In genomic region chr2:241197947-241198346, GRCh38 we compare ENCODE assay signal across 26 cellular contexts. TPM values are rescaled to one million over a fixed set of nuclear protein-coding genes. Genes with fewer than 3 reads are reported as not detected.
A peak's percentile ranks its signal among the peaks of the same experiment; 100 is the strongest.
DNase-seq lines count a peak whose midpoint lies in the region; ATAC-seq, FAIRE-seq and TF ChIP-seq lines count a peak whose summit lies in the region.
"Had no signal": no experiment of that assay in that cellular context is flagged by ENCODE, and none has a peak within 500 bp of the region (broad histone marks: within the 10 kb centered on the region; RNA-seq: fewer than 3 reads in every experiment).

No MANE protein-coding gene starts in this region.

- POLR2A ChIA-PET in GM10248 (lab: Yijun Ruan, JAX) = interaction anchor here (0.7 kb wide), 1 partner anchor 354 kb away, joined by 7 read pairs; no protein-coding TSS in a partner anchor

- FAIRE-seq in HTR-8/SVneo (lab: Jason Lieb, UNC) = peak; percentile 33
- FAIRE-seq: A204.1, G401.6, GM12892, GM18507, H54, HepG2 had no signal

- H3K27me3 ChIP-seq in right cardiac atrium (ENCODE audit: control insufficient read depth, insufficient read depth) (no peaks in the 10 kb centered on the region), heart right ventricle (no peaks in the 10 kb centered on the region), neural progenitor cell (no peaks in the 10 kb centered on the region)
- H3K27me3 ChIP-seq: BE2C had no signal

- H3K9me3 ChIP-seq in right cardiac atrium (ENCODE audit: control insufficient read depth, low read length) = no peaks in the 10 kb centered on the region
- H3K9me3 ChIP-seq in heart right ventricle = no peaks in the 10 kb centered on the region
- no peaks in the 10 kb centered on the region for H3K9me3 ChIP-seq in neural progenitor cell (ENCODE audit: low read depth)
- H3K9me3 ChIP-seq: BE2C had no signal

- CTCF ChIA-PET in GM10248 (lab: Yijun Ruan, JAX) = no interaction called here

- H3K27ac ChIP-seq in right cardiac atrium (ENCODE audit: low read length) (no peak overlapping the region), heart right ventricle (no peak overlapping the region), neural progenitor cell (no peak overlapping the region)
- H3K27ac ChIP-seq: GM23248 had no signal

- H3K9me3 Mint-ChIP-seq in neural progenitor cell = no peaks in the 10 kb centered on the region
- H3K9me3 Mint-ChIP-seq in endothelial cell (ENCODE audit: unreplicated experiment) = no peaks in the 10 kb centered on the region
- H3K9me3 Mint-ChIP-seq: CD4-positive, CD25-positive, alpha-beta regulatory T cell; CD8-positive, alpha-beta memory T cell; HFFc6; IgD-negative memory B cell had no signal

- H3K27ac Mint-ChIP-seq in neural progenitor cell (peak overlapping the region; percentile 69), endothelial cell (ENCODE audit: unreplicated experiment) (no peak overlapping the region)
- H3K27ac Mint-ChIP-seq: CD4-positive, CD25-positive, alpha-beta regulatory T cell; HFFc6; IgD-negative memory B cell had no signal

- no peaks in the 10 kb centered on the region for H3F3A ChIP-seq in neural progenitor cell (ENCODE audit: low read depth)

- no peaks in the 10 kb centered on the region for H3K36me3 ChIP-seq in heart right ventricle
- H3K36me3 ChIP-seq in neural progenitor cell = no peaks in the 10 kb centered on the region
- H3K36me3 ChIP-seq: BE2C had no signal

- no peaks in the 10 kb centered on the region for H3K79me2 ChIP-seq in neural progenitor cell (ENCODE audit: low read depth)

- intact Hi-C loops in right cardiac atrium (cut with DNase I) (no loop called here), heart right ventricle (cut with DNase I) (no loop called here)

- TF ChIP-seq CTCF in heart right ventricle (IDR thresholded peaks at IDR 0.05) = no peak
- TF ChIP-seq CTCF in neural progenitor cell (IDR thresholded peaks at IDR 0.05) = no peak
- TF ChIP-seq CTCF in GM10248 (IDR thresholded peaks at IDR 0.05; ENCODE audit: control extremely low read depth, extremely low read depth, low read depth, missing control alignments) = no peak
- TF ChIP-seq CTCF in endothelial cell (IDR thresholded peaks at IDR 0.05; ENCODE audit: unreplicated experiment) = no peak

- H3K4me1 ChIP-seq in right cardiac atrium (ENCODE audit: control insufficient read depth, insufficient read depth, low read length) = no peaks in the 10 kb centered on the region
- no peaks in the 10 kb centered on the region for H3K4me1 ChIP-seq in heart right ventricle
- H3K4me1 ChIP-seq in neural progenitor cell = no peaks in the 10 kb centered on the region
- H3K4me1 ChIP-seq: BE2C had no signal

- ATAC-seq in right cardiac atrium = no peak
- no peak for ATAC-seq in heart right ventricle
- ATAC-seq: HCT116 had no signal

- H3K4me1 Mint-ChIP-seq in neural progenitor cell (peaks cover 12% of the 10 kb centered on the region), endothelial cell (ENCODE audit: unreplicated experiment) (no peaks in the 10 kb centered on the region)
- H3K4me1 Mint-ChIP-seq: CD4-positive, CD25-positive, alpha-beta regulatory T cell; CD8-positive, alpha-beta memory T cell; IgD-negative memory B cell had no signal

- H2AFZ ChIP-seq in neural progenitor cell (replicated peaks) = no peak overlapping the region
- H2AFZ ChIP-seq: GM23248 had no signal

- H3K4me3 ChIP-seq in right cardiac atrium (ENCODE audit: low read length) (no peak overlapping the region), heart right ventricle (no peak overlapping the region), neural progenitor cell (no peak overlapping the region)
- H3K4me3 ChIP-seq: GM23248 had no signal

- 92% methylated on average over 6 of the region's 6 CpGs for WGBS in right cardiac atrium
- WGBS in heart right ventricle, 2 donors = 94% methylated on average over 6 of the region's 6 CpGs

- DNase-seq in right cardiac atrium = peak in 2 of 3 donors; percentile 6 to 31
- DNase-seq in heart right ventricle = no peak
- no peak for DNase-seq in HTR-8/SVneo (ENCODE audit: insufficient read length, low spot score)
- DNase-seq in neural progenitor cell (ENCODE audit: low spot score) = no peak
- no peak for DNase-seq in DMS79 (lab: John Stamatoyannopoulos, UW)
- DNase-seq in GM10248 (ENCODE audit: extremely low spot score) = no peak
- no peak for DNase-seq in endothelial cell (ENCODE audit: low spot score)
- DNase-seq: ACHN; BE2C; C1 segment of cervical spinal cord; CD4-positive, CD25-positive, alpha-beta regulatory T cell; CD8-positive, alpha-beta memory T cell; COR-L47; DMS 273 treated with DMSO at 0.1 percent for 48 hours; DMS53; GM23248; HFFc6; KBM-7 had no signal

- H3K9ac ChIP-seq in neural progenitor cell = no peak overlapping the region
- H3K9ac ChIP-seq: GM23248 had no signal

- H3K4me3 Mint-ChIP-seq in neural progenitor cell (peak overlapping the region; percentile 30), endothelial cell (ENCODE audit: unreplicated experiment) (no peak overlapping the region)
- H3K4me3 Mint-ChIP-seq: CD4-positive, CD25-positive, alpha-beta regulatory T cell; CD8-positive, alpha-beta memory T cell; HFFc6; IgD-negative memory B cell had no signal

- H3K4me2 ChIP-seq in neural progenitor cell = no peak overlapping the region

- peaks cover 7% of the 10 kb centered on the region for H3K27me3 Mint-ChIP-seq in neural progenitor cell (ENCODE audit: insufficient read depth, low read depth)
- peaks cover 4% of the 10 kb centered on the region for H3K27me3 Mint-ChIP-seq in endothelial cell (ENCODE audit: unreplicated experiment)
- H3K27me3 Mint-ChIP-seq: CD4-positive, CD25-positive, alpha-beta regulatory T cell; CD8-positive, alpha-beta memory T cell; IgD-negative memory B cell had no signal

- no peaks in the 10 kb centered on the region for H4K20me1 ChIP-seq in neural progenitor cell (ENCODE audit: low read depth)

- no peaks in the 10 kb centered on the region for H3K36me3 Mint-ChIP-seq in neural progenitor cell
- no peaks in the 10 kb centered on the region for H3K36me3 Mint-ChIP-seq in endothelial cell (ENCODE audit: low read depth, unreplicated experiment)
- H3K36me3 Mint-ChIP-seq: CD4-positive, CD25-positive, alpha-beta regulatory T cell; CD8-positive, alpha-beta memory T cell; IgD-negative memory B cell had no signal

RNA-seq across cellular contexts. Expression of gene ANO7, which starts 9.5 kb away (rescaled TPM):
- total RNA-seq in right cardiac atrium = 1 to 10 TPM in 3 of 4 donors, under 1 TPM in 1; 0.89 to 2.1 (median 1.2) TPM
- polyA plus RNA-seq in right cardiac atrium = 1.1 TPM
- total RNA-seq in heart right ventricle = 1 to 10 TPM in 8 of 10 donors, under 1 TPM in 2; 0.92 to 3.0 (median 2.0) TPM
- polyA plus RNA-seq in heart right ventricle = under 1 TPM; 0.61 to 0.73 TPM
- total RNA-seq in neural progenitor cell (ENCODE audit: low replicate concordance) = 1.8 TPM in 1 of 2 replicates, not detected in the other
- total RNA-seq in endothelial cell (ENCODE audit: unreplicated experiment) = 16.1 TPM
- polyA plus RNA-seq: CD4-positive, CD25-positive, alpha-beta regulatory T cell; CD8-positive, alpha-beta memory T cell; IgD-negative memory B cell had no signal

RNA-seq across cellular contexts. Expression of gene PPP1R7, which starts 47.7 kb away (rescaled TPM):
- total RNA-seq in right cardiac atrium = 10 to 100 TPM; 57.7 to 77.1 (median 73.1) TPM
- polyA plus RNA-seq in right cardiac atrium = 112 TPM
- 10 to 100 TPM; 64.1 to 91.3 (median 78.3) TPM for total RNA-seq in heart right ventricle
- polyA plus RNA-seq in heart right ventricle = 10 to 100 TPM; 77.0 to 77.5 TPM
- total RNA-seq in neural progenitor cell (ENCODE audit: low replicate concordance) = 40.0 and 52.9 TPM in 2 replicates
- total RNA-seq in endothelial cell (ENCODE audit: unreplicated experiment) = 61.6 TPM

RNA-seq across cellular contexts. Expression of gene PASK, which starts 48.7 kb away (rescaled TPM):
- total RNA-seq in right cardiac atrium (1 to 10 TPM; 2.1 to 5.3 (median 3.4) TPM), heart right ventricle (1 to 10 TPM; 1.0 to 4.5 (median 1.5) TPM), neural progenitor cell (ENCODE audit: low replicate concordance) (20.3 and 35.1 TPM in 2 replicates), endothelial cell (ENCODE audit: unreplicated experiment) (39.7 TPM)
- polyA plus RNA-seq in right cardiac atrium (1.1 TPM), heart right ventricle (1 to 10 TPM in 1 of 2 donors, under 1 TPM in 1; 0.93 to 2.5 TPM)

Comparison
In these comparisons a context has a peak if more than half of its experiments do, and no peak if none do; other contexts are left out.
1. DNase-seq: peak in right cardiac atrium (2 of 3); none in heart right ventricle (0 of 2), HTR-8/SVneo (single experiment), neural progenitor cell (single experiment), DMS79 (single experiment), GM10248 (single experiment) and endothelial cell (single experiment).